In genomic region chr1:219420913-219421312, GRCh38 we compare ENCODE assay signal across 28 cellular contexts.
"Had no signal": no experiment of that assay in that cellular context is flagged by ENCODE, and none has a peak within 500 bp of the region (broad histone marks: within the 10 kb centered on the region; RNA-seq: fewer than 3 reads in every experiment).

No MANE protein-coding gene starts in this region.

- H3K27ac ChIP-seq: ascending aorta, breast epithelium, cardiac muscle cell, colonic mucosa, epithelial cell of prostate, esophagus squamous epithelium, gastroesophageal sphincter had no signal

- H3K9me3 ChIP-seq: ascending aorta, breast epithelium, colonic mucosa, esophagus squamous epithelium, gastroesophageal sphincter had no signal

- FAIRE-seq: endometrium, endothelial cell of umbilical vein had no signal

- H3K27me3 ChIP-seq: ascending aorta, breast epithelium, cardiac muscle cell, colonic mucosa, esophagus squamous epithelium, gastroesophageal sphincter had no signal

- H3K4me1 ChIP-seq: ascending aorta, breast epithelium, colonic mucosa, gastroesophageal sphincter had no signal

- H3K4me3 ChIP-seq: ascending aorta, breast epithelium, cardiac muscle cell, colonic mucosa, esophagus squamous epithelium, gastroesophageal sphincter had no signal

- ATAC-seq: activated CD4-positive, alpha-beta T cell treated with anti-CD3 and anti-CD28 coated beads for 36 hours; activated CD8-positive, alpha-beta memory T cell treated with anti-CD3 and anti-CD28 coated beads, Interleukin-2, amount 10 ng/mL, durations not matched to agents 7 days and 5 days; activated CD8-positive, alpha-beta T cell treated with anti-CD3 and anti-CD28 coated beads, Interleukin-2, amount 10 ng/mL, durations not matched to agents 7 days and 5 days; activated naive CD8-positive, alpha-beta T cell treated with anti-CD3 and anti-CD28 coated beads, Interleukin-2, amount 50 U/mL, for 24 hours; gastroesophageal sphincter had no signal

- DNase-seq: activated CD4-positive, alpha-beta memory T cell treated with anti-CD3 and anti-CD28 coated beads for 36 hours; activated CD4-positive, alpha-beta T cell treated with anti-CD3 and anti-CD28 coated beads for 36 hours; activated CD4-positive, alpha-beta T cell treated with anti-CD3 and anti-CD28 coated beads, Interleukin-2, amount 10 ng/mL, durations not matched to agents 24 days and 14 days; activated CD4-positive, CD25-positive, alpha-beta regulatory T cell; activated CD4-positive, CD25-positive, alpha-beta regulatory T cell treated with anti-CD3 and anti-CD28 coated beads, Interleukin-2, amount 50 U/mL, for 72 hours; activated CD8-positive, alpha-beta memory T cell treated with anti-CD3 and anti-CD28 coated beads, Interleukin-2, amount 10 ng/mL, durations not matched to agents 7 days and 5 days; activated CD8-positive, alpha-beta memory T cell treated with anti-CD3 and anti-CD28 coated beads, Interleukin-2, amount 50 U/mL, for 4 hours; activated CD8-positive, alpha-beta T cell treated with anti-CD3 and anti-CD28 coated beads, Interleukin-2, amount 10 ng/mL, durations not matched to agents 7 days and 5 days; activated effector memory CD4-positive, alpha-beta T cell treated with anti-CD3 and anti-CD28 coated beads, Interleukin-2, amount 50 U/mL, for 16 hours; activated naive CD4-positive, alpha-beta T cell treated with anti-CD3 and anti-CD28 coated beads for 36 hours; activated naive CD8-positive, alpha-beta T cell treated with anti-CD3 and anti-CD28 coated beads for 36 hours; activated naive CD8-positive, alpha-beta T cell treated with anti-CD3 and anti-CD28 coated beads, Interleukin-2, amount 50 U/mL, for 24 hours; activated T-cell treated with anti-CD3 and anti-CD28 coated beads, Interleukin-2, amount 50 U/mL, for 1 hour; activated T-cell treated with anti-CD3 and anti-CD28 coated beads, Interleukin-2, amount 50 U/mL, for 48 hours; central memory CD4-positive, alpha-beta T cell; cerebellar nuclear complex; colonic mucosa; effector CD8-positive, alpha-beta T cell; esophagus squamous epithelium; foreskin melanocyte; T-helper 2 cell had no signal

- H3K36me3 ChIP-seq: ascending aorta, breast epithelium, cardiac muscle cell, colonic mucosa, esophagus squamous epithelium, gastroesophageal sphincter had no signal
